32 cellular contexts compared by ENCODE assay signal in the genomic region with DNA sequence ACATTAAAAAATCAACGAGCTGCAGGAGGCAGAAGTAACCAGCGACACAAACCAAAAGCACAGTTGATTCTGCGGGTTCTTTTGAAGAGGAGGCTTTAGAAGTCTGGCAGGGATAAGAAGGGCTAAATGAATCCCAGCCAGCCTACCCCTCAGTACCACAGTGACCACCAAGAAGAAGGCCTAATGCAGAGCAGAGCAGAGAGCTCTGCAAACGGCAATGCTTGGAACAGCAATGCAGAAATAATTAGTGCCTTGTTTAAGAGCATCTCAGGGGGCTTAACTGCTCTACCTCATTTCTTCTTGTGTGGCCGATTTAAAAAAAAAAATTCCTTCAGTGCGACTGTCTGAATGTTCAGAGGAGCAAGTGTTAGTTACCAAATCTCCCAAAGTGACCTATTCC. TPM values are rescaled to one million over a fixed set of nuclear protein-coding genes. Genes with fewer than 3 reads are reported as not detected.
"Had no signal": no experiment of that assay in that cellular context is flagged by ENCODE, and none has a peak within 500 bp of the region (broad histone marks: within the 10 kb centered on the region; RNA-seq: fewer than 3 reads in every experiment).

No MANE protein-coding gene starts in this region.

- H3K36me3 ChIP-seq: ovary had no signal

- H3K4me1 Mint-ChIP-seq: immature natural killer cell; stimulated activated naive B cell treated with anti-CD40 and anti-IgM and Interleukin-4, amounts not matched to agents 10 μg/mL and 1 μg/mL and 100 μg/mL, for 72 hours had no signal

- H3K4me3 ChIP-seq: heart left ventricle, left lung, lower lobe of right lung, ovary, sigmoid colon, spleen, stomach, transverse colon, upper lobe of left lung had no signal

- H3K27me3 ChIP-seq: heart left ventricle, left lung, ovary, sigmoid colon, spleen, stomach, transverse colon, upper lobe of left lung had no signal

- H3K9me3 ChIP-seq: heart left ventricle, left lung, lower lobe of right lung, ovary, sigmoid colon, spleen, stomach, transverse colon, upper lobe of left lung had no signal

- H3K27ac ChIP-seq: left lung, lower lobe of right lung, ovary, spleen, transverse colon, upper lobe of left lung had no signal

- H3K27ac Mint-ChIP-seq: naive thymus-derived CD8-positive, alpha-beta T cell; progenitor cell of endocrine pancreas; stimulated activated naive B cell treated with anti-CD40 and anti-IgM and Interleukin-4, amounts not matched to agents 10 μg/mL and 1 μg/mL and 100 μg/mL, for 72 hours had no signal

- H3K4me1 ChIP-seq: left lung, lower lobe of right lung, spleen, upper lobe of left lung had no signal

- ATAC-seq: heart left ventricle; left colon; left lung; lower lobe of right lung; naive thymus-derived CD8-positive, alpha-beta T cell; right cardiac atrium; stimulated activated naive B cell treated with anti-CD40 and anti-IgM and Interleukin-4, amounts not matched to agents 10 μg/mL and 1 μg/mL and 100 μg/mL, for 72 hours; stimulated activated naive CD8-positive, alpha-beta T cell treated with anti-CD3 and anti-CD28 coated beads, Interleukin-15, Interleukin-2, amounts not matched to agents 100 U/mL and 50 U/mL, for 24 hours had no signal

- H3K9me3 Mint-ChIP-seq: immature natural killer cell; naive thymus-derived CD8-positive, alpha-beta T cell; nephron had no signal

- H3K27me3 Mint-ChIP-seq: naive thymus-derived CD8-positive, alpha-beta T cell; progenitor cell of endocrine pancreas; stimulated activated naive B cell treated with anti-CD40 and anti-IgM and Interleukin-4, amounts not matched to agents 10 μg/mL and 1 μg/mL and 100 μg/mL, for 72 hours had no signal

- DNase-seq: glutamatergic neuron; heart left ventricle; hypothalamus; immature natural killer cell; kidney; left colon; left lung; lower lobe of right lung; mammary epithelial cell; mesenchymal stem cell; naive thymus-derived CD8-positive, alpha-beta T cell; ovary; right cardiac atrium; sigmoid colon; small intestine; spleen; stimulated activated CD4-positive, alpha-beta T cell treated with anti-CD3 and anti-CD28 coated beads, Interleukin-4, amount 100 ng/mL, for 24 hours; stimulated activated naive B cell treated with anti-CD40 and anti-IgM and Interleukin-4, amounts not matched to agents 10 μg/mL and 1 μg/mL and 100 μg/mL, for 72 hours; stimulated activated naive CD8-positive, alpha-beta T cell treated with anti-CD3 and anti-CD28 coated beads, Interleukin-15, Interleukin-2, amounts not matched to agents 100 U/mL and 50 U/mL, for 24 hours; stomach; transverse colon; upper lobe of left lung had no signal

- H3K4me3 Mint-ChIP-seq: immature natural killer cell; naive thymus-derived CD8-positive, alpha-beta T cell; nephron; stimulated activated naive B cell treated with anti-CD40 and anti-IgM and Interleukin-4, amounts not matched to agents 10 μg/mL and 1 μg/mL and 100 μg/mL, for 72 hours had no signal

RNA-seq across cellular contexts. Expression of a gene that starts 17.2 kb away (rescaled TPM):
- total RNA-seq: heart left ventricle; kidney; left colon; left lung; liver; lower lobe of right lung; mammary epithelial cell; mucosa of gallbladder; naive thymus-derived CD8-positive, alpha-beta T cell; omental fat pad; progenitor cell of endocrine pancreas; pulmonary artery endothelial cell; renal cortical epithelial cell; right cardiac atrium; sigmoid colon; spleen; stomach; subcutaneous adipose tissue; temporal lobe; transverse colon; upper lobe of left lung; urinary bladder had no signal
